8 cellular contexts compared by ENCODE assay signal in genomic region chr10:25226775-25227682, GRCh38. TPM values are rescaled to one million over a fixed set of nuclear protein-coding genes. Genes with fewer than 3 reads are reported as not detected.
A peak's percentile ranks its signal among the peaks of the same experiment; 100 is the strongest.
DNase-seq lines count a peak whose midpoint lies in the region; ATAC-seq and TF ChIP-seq lines count a peak whose summit lies in the region.

No MANE protein-coding gene starts in this region.

- TF ChIP-seq CTCF in 22Rv1 (IDR thresholded peaks at IDR 0.05), result peak; percentile 89
- peak; percentile 48 for TF ChIP-seq CTCF in psoas muscle (IDR thresholded peaks at IDR 0.05)

- DNase-seq in Daoy (ENCODE audit: low read depth) (peak; percentile 48), Kasumi-1 (lab: John Stamatoyannopoulos, UW) (peak; percentile 63 to 64), UCSD-AML1 (lab: John Stamatoyannopoulos, UW; ENCODE audit: unreplicated experiment) (peak; percentile 18), globus pallidus (ENCODE audit: low spot score) (peak; percentile 81), psoas muscle (no peak), OCI-M2 (lab: John Stamatoyannopoulos, UW; ENCODE audit: unreplicated experiment) (no peak)

- H3K4me1 ChIP-seq in psoas muscle, result no peaks in the 10 kb centered on the region

- H3K36me3 ChIP-seq in psoas muscle (ENCODE audit: insufficient read depth in 1 of 2, low read depth in 1 of 2), result no peaks in the 10 kb centered on the region

- intact Hi-C loops in psoas muscle (cut with DNase I), result loop anchor here (5.0 kb wide), 1 partner anchor 115 kb away; no protein-coding TSS in a partner anchor

- WGBS in psoas muscle, 3 donors, result 23 to 30% (median 28%) methylated on average over 7 of the region's 7 CpGs

- no peaks in the 10 kb centered on the region for H3K9me3 ChIP-seq in psoas muscle

- no peak overlapping the region for H3K4me3 ChIP-seq in psoas muscle

- H3K27ac ChIP-seq in 22Rv1 (no peak overlapping the region), psoas muscle (no peak overlapping the region)

- no peaks in the 10 kb centered on the region for H3K27me3 ChIP-seq in psoas muscle (ENCODE audit: insufficient read depth in 3 of 3, low read length in 2 of 3)

- no peak for ATAC-seq in psoas muscle
- ATAC-seq in GM21526 (IDR thresholded peaks at IDR 0.05; ENCODE audit: low FRiP score, unreplicated experiment), result no peak

RNA-seq across cellular contexts. Expression of gene GPR158, which starts 52.2 kb away (rescaled TPM):
- total RNA-seq in Daoy (2014; rRNA removed; shearing (Covaris generic)), result 2.6 and 4.6 TPM in 2 replicates
- under 1 TPM in 1 of 4 donors, not detected in 3; 0.19 TPM for total RNA-seq in psoas muscle
- polyA plus RNA-seq in psoas muscle, result under 1 TPM in 2 of 3 donors, not detected in 1; 0.01 to 0.06 TPM

Comparison
In these comparisons a context has a peak if more than half of its experiments do, and no peak if none do; other contexts are left out.
1. DNase-seq: peak in Daoy (single experiment), Kasumi-1 (2 of 2), UCSD-AML1 (single experiment) and globus pallidus (single experiment); none in psoas muscle (0 of 2) and OCI-M2 (single experiment).